Comparison of ENCODE assay signal across 34 cellular contexts in the genomic region with DNA sequence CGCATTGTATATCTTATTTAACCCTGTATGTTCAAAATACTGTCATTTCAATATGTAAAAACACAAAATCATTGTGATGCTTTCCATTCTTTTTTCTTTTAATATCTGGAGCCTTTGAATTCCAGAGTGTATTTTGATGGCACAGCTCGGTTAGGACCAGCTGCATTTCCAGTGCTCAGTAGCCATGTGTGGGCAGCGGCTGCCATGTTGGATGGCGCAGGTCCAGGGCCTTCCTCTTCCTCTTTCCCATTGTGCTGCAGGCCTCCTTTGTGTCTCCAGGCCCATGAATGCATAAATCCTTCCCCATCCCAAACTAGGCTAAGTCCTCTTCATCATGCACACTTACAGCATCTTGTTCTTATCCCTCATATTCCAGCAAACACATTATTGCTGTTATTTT. TPM values are rescaled to one million over a fixed set of nuclear protein-coding genes. Genes with fewer than 3 reads are reported as not detected.
"Had no signal": no experiment of that assay in that cellular context is flagged by ENCODE, and none has a peak within 500 bp of the region (broad histone marks: within the 10 kb centered on the region; RNA-seq: fewer than 3 reads in every experiment).

No MANE protein-coding gene starts in this region.

- H3K27ac ChIP-seq: adrenal gland, ascending aorta, body of pancreas, brain microvascular endothelial cell, breast epithelium, cardiac muscle cell had no signal

- H3K4me1 ChIP-seq: adrenal gland, ascending aorta, body of pancreas had no signal

- FAIRE-seq: astrocyte, bronchial epithelial cell had no signal

- H3K36me3 ChIP-seq: adrenal gland, ascending aorta, brain microvascular endothelial cell, breast epithelium, cardiac muscle cell had no signal

- DNase-seq: activated effector memory CD4-positive, alpha-beta T cell treated with Interleukin-2 at 50 U/mL for 16 hours; activated gamma-delta T cell; activated gamma-delta T cell treated with Interleukin-2 at 50 U/mL for 16 hours; activated naive CD4-positive, alpha-beta T cell; activated naive CD4-positive, alpha-beta T cell treated with anti-CD3 and anti-CD28 coated beads for 36 hours; activated naive CD4-positive, alpha-beta T cell treated with anti-CD3 and anti-CD28 coated beads, Interleukin-2, amount 10 ng/mL, durations not matched to agents 7 days and 5 days; activated naive CD4-positive, alpha-beta T cell treated with anti-CD3 and anti-CD28 coated beads, Interleukin-2, amount 50 U/mL, for 16 hours; activated naive CD4-positive, alpha-beta T cell treated with Interleukin-2 at 50 U/mL for 16 hours; activated naive CD8-positive, alpha-beta T cell treated with anti-CD3 and anti-CD28 coated beads for 36 hours; activated naive CD8-positive, alpha-beta T cell treated with anti-CD3 and anti-CD28 coated beads, Interleukin-2, amount 10 ng/mL, durations not matched to agents 7 days and 5 days; activated naive CD8-positive, alpha-beta T cell treated with anti-CD3 and anti-CD28 coated beads, Interleukin-2, amount 50 U/mL, for 24 hours; activated T-cell treated with anti-CD3 and anti-CD28 coated beads for 4 hours; activated T-cell treated with anti-CD3 and anti-CD28 coated beads, Interleukin-2, amount 50 U/mL, for 1 hour; activated T-cell treated with anti-CD3 and anti-CD28 coated beads, Interleukin-2, amount 50 U/mL, for 24 hours; activated T-cell treated with anti-CD3 and anti-CD28 coated beads, Interleukin-2, amount 50 U/mL, for 4 hours; activated T-cell treated with anti-CD3 and anti-CD28 coated beads, Interleukin-2, amount 50 U/mL, for 48 hours; activated T-cell treated with anti-CD3 and anti-CD28 coated beads, Interleukin-2, amount 50 U/mL, for 72 hours; amniotic stem cell; amygdala; anterior cingulate cortex; aorta; body of pancreas; brain microvascular endothelial cell; caudate nucleus; central memory CD4-positive, alpha-beta T cell; cerebellar nuclear complex had no signal

- H3K27me3 ChIP-seq: adrenal gland, ascending aorta, body of pancreas, brain microvascular endothelial cell, breast epithelium, cardiac muscle cell had no signal

- ATAC-seq: activated naive CD4-positive, alpha-beta T cell treated with anti-CD3 and anti-CD28 coated beads, Interleukin-2, amount 50 U/mL, for 72 hours; activated naive CD8-positive, alpha-beta T cell treated with anti-CD3 and anti-CD28 coated beads, Interleukin-2, amount 50 U/mL, for 24 hours; activated T-cell treated with anti-CD3 and anti-CD28 coated beads, Interleukin-2, amount 50 U/mL, for 4 hours; activated T-cell treated with anti-CD3 and anti-CD28 coated beads, Interleukin-2, amount 50 U/mL, for 72 hours; activated T-helper 17 cell treated with anti-CD3 and anti-CD28 coated beads, Interleukin-2, amount 50 U/mL, for 72 hours; body of pancreas had no signal

- H3K4me3 ChIP-seq: adrenal gland, ascending aorta, body of pancreas, breast epithelium, cardiac muscle cell had no signal

- H3K9me3 ChIP-seq: adrenal gland, ascending aorta, body of pancreas, breast epithelium had no signal

RNA-seq across cellular contexts. Expression of a gene that starts 13.0 kb away (rescaled TPM):
- total RNA-seq: activated naive CD4-positive, alpha-beta T cell treated with anti-CD3 and anti-CD28 coated beads for 36 hours; activated naive CD4-positive, alpha-beta T cell treated with anti-CD3 and anti-CD28 coated beads, Interleukin-2, amount 50 U/mL, for 72 hours; activated naive CD8-positive, alpha-beta T cell treated with anti-CD3 and anti-CD28 coated beads for 36 hours; activated naive CD8-positive, alpha-beta T cell treated with anti-CD3 and anti-CD28 coated beads, Interleukin-2, amount 10 ng/mL, durations not matched to agents 7 days and 5 days; activated T-helper 17 cell treated with anti-CD3 and anti-CD28 coated beads, Interleukin-2, amount 50 U/mL, for 72 hours had no signal
